ENCODE assay signal across 10 cellular contexts in genomic region chr2:47262657-47263056, GRCh38.
"Had no signal": no experiment of that assay in that cellular context is flagged by ENCODE, and none has a peak within 500 bp of the region (broad histone marks: within the 10 kb centered on the region; RNA-seq: fewer than 3 reads in every experiment).

No MANE protein-coding gene starts in this region.

- H3K9ac ChIP-seq: GM23248, KMS-11 had no signal

- H3K27ac ChIP-seq: GM23248, HL-60, KMS-11 had no signal

- H3K9me3 ChIP-seq: HAP-1 had no signal

- H3K4me3 ChIP-seq: GM23248, HAP-1 had no signal

- H3K4me2 ChIP-seq: KMS-11 had no signal

- DNase-seq: GM23248, GOT3, H7, HFFc6, IMR-90, KBM-7 had no signal

- H3K36me3 ChIP-seq: HAP-1 had no signal

- ATAC-seq: HCT116 had no signal

- H2AFZ ChIP-seq: GM23248 had no signal
